In genomic region chr14:71753126-71753830, GRCh38 we compare ENCODE assay signal across 8 cellular contexts.
DNase-seq lines count a peak whose midpoint lies in the region; ATAC-seq and TF ChIP-seq lines count a peak whose summit lies in the region.

No MANE protein-coding gene starts in this region.

- H3K4me3 ChIP-seq in HAP-1 = no peak overlapping the region

- no peaks in the 10 kb centered on the region for H3K27me3 Mint-ChIP-seq in chondrocyte (ENCODE audit: low read depth)

- peak overlapping the region; percentile 61 for H3K4me3 Mint-ChIP-seq in chondrocyte (ENCODE audit: unreplicated experiment)

- H3K9me3 Mint-ChIP-seq in chondrocyte (ENCODE audit: low read depth) = peaks cover 8% of the 10 kb centered on the region

- H3K36me3 Mint-ChIP-seq in chondrocyte (ENCODE audit: low read depth) = peaks cover 3% of the 10 kb centered on the region

- H3K27ac Mint-ChIP-seq in chondrocyte (ENCODE audit: unreplicated experiment) = peak overlapping the region; percentile 9

- H3K9me3 ChIP-seq in HAP-1 = no peaks in the 10 kb centered on the region

- in situ Hi-C loops in HAP-1 (cut with MboI; ENCODE audit: low sequenced_read_pairs) = loop anchor here (5.0 kb wide), 1 partner anchor 616 kb away; no protein-coding TSS in a partner anchor

- H3K4me1 Mint-ChIP-seq in chondrocyte (ENCODE audit: low read depth) = peaks cover 21% of the 10 kb centered on the region

- TF ChIP-seq CTCF in chondrocyte (IDR thresholded peaks at IDR 0.05) = peak; percentile 99

- no peaks in the 10 kb centered on the region for H3K27me3 ChIP-seq in HAP-1 (ENCODE audit: low read depth)

- ATAC-seq in GM21737 (IDR thresholded peaks at IDR 0.05; ENCODE audit: unreplicated experiment) = no peak

- no peaks in the 10 kb centered on the region for H3K36me3 ChIP-seq in HAP-1 (replicated peaks)

- H3K4me1 ChIP-seq in HAP-1 = peaks cover 7% of the 10 kb centered on the region; the same call in 1 of the 2 replicates

- DNase-seq in AG20443 (ENCODE audit: low spot score) (peak; percentile 91), HAP-1 (ENCODE audit: low spot score in 2 of 2) (peak; percentile 89 to 93), NCI-H446 treated with DMSO at 0.1 percent for 48 hours (lab: John Stamatoyannopoulos, UW) (peak; percentile 97), chondrocyte (ENCODE audit: low spot score) (no peak), left kidney (ENCODE audit: low read depth, low spot score) (peak; percentile 90)
- DNase-seq in activated CD4-positive, alpha-beta T cell treated with anti-CD3 and anti-CD28 coated beads for 4 hours = peak; percentile 51 to 66
- DNase-seq in stimulated activated CD4-positive, alpha-beta T cell treated with anti-CD3 and anti-CD28 coated beads, Interleukin-2, amount 100 ng/mL, for 24 hours = peak; percentile 76
